1 cellular context compared by ENCODE assay signal in genomic region chr7:44982535-44982923, GRCh38.
A peak's percentile ranks its signal among the peaks of the same experiment; 100 is the strongest.
TF ChIP-seq lines count a peak whose summit lies in the region.

No MANE protein-coding gene starts in this region.

TF ChIP-seq in K562, 482 proteins besides CTCF, POLR2A, EP300 and RAD21 (continued from another document):
- TF ChIP-seq GABPB1 (CRISPR knock-in tag; IDR thresholded peaks at IDR 0.05) (no peak), GATAD2A (IDR thresholded peaks at IDR 0.05) (no peak), RBM15 (IDR thresholded peaks at IDR 0.05; ENCODE audit: insufficient read depth, low read length) (no peak), FUS (optimal IDR thresholded peaks at IDR 0.05; ENCODE audit: low read depth, low read length) (no peak), POLR2AphosphoS5 (IDR thresholded peaks at IDR 0.05; ENCODE audit: control insufficient read depth, insufficient read depth, low read depth, low read length) (0 out of 2 replicates have a peak, but pooled peaks have one; percentile 13), ZBTB26 (CRISPR knock-in tag; IDR thresholded peaks at IDR 0.05) (no peak), ZNF76 (CRISPR knock-in tag; IDR thresholded peaks at IDR 0.05; ENCODE audit: borderline replicate concordance) (no peak), HNRNPUL1 (IDR thresholded peaks at IDR 0.05; ENCODE audit: low read length) (no peak), CCNT2 (IDR thresholded peaks at IDR 0.05; ENCODE audit: borderline replicate concordance, extremely low read depth, insufficient read length, low read depth, low read length) (no peak), RCOR1 (IDR thresholded peaks at IDR 0.05; ENCODE audit: borderline replicate concordance in 1 of 2, low read depth in 2 of 2, low read length in 2 of 2) (no peak), MBD2 (IDR thresholded peaks at IDR 0.05; ENCODE audit: borderline replicate concordance, low read depth) (no peak), THAP7 (CRISPR knock-in tag; IDR thresholded peaks at IDR 0.05) (no peak), PML (IDR thresholded peaks at IDR 0.05; ENCODE audit: low read length) (no peak; the same call in 1 of the 2 replicates), SIRT6 (IDR thresholded peaks at IDR 0.05; ENCODE audit: low read depth, low read length) (no peak), RBFOX2 (IDR thresholded peaks at IDR 0.05; ENCODE audit: low read depth, low read length) (0 out of 2 replicates have a peak, but pooled peaks have one; percentile 12), IFI16 (CRISPR knock-in tag; IDR thresholded peaks at IDR 0.05) (no peak), ZNF140 (CRISPR knock-in tag; IDR thresholded peaks at IDR 0.05) (no peak), HSF4 (CRISPR knock-in tag; IDR thresholded peaks at IDR 0.05; ENCODE audit: borderline replicate concordance) (no peak), ZNF280A (IDR thresholded peaks at IDR 0.05; ENCODE audit: low read depth, partially characterized antibody) (no peak), ZNF695 (CRISPR knock-in tag; IDR thresholded peaks at IDR 0.05) (no peak), SRSF7 (optimal IDR thresholded peaks at IDR 0.05; ENCODE audit: low read depth, low read length) (no peak), ZNF197 (CRISPR knock-in tag; IDR thresholded peaks at IDR 0.05; ENCODE audit: low read depth) (no peak), ZFX (CRISPR knock-in tag; IDR thresholded peaks at IDR 0.05) (no peak), ZBTB33 (CRISPR knock-in tag; IDR thresholded peaks at IDR 0.05) (no peak), MED1 (CRISPR knock-in tag; IDR thresholded peaks at IDR 0.05; ENCODE audit: borderline replicate concordance) (no peak), RBM14 (IDR thresholded peaks at IDR 0.05; ENCODE audit: borderline replicate concordance, insufficient read depth, low read depth, low read length) (no peak), STAG1 (CRISPR knock-in tag; IDR thresholded peaks at IDR 0.05; ENCODE audit: borderline replicate concordance) (no peak), FIP1L1 (IDR thresholded peaks at IDR 0.05; ENCODE audit: low read depth, low read length, poor library complexity, severe bottlenecking) (no peak), SIN3A (IDR thresholded peaks at IDR 0.05; ENCODE audit: borderline replicate concordance in 2 of 2, control insufficient read depth in 1 of 2, low read depth in 2 of 2, low read length in 2 of 2) (0 out of 4 replicates have a peak, but pooled peaks of 1 of the 2 experiments have one; percentile 11), ZNF239 (CRISPR knock-in tag; IDR thresholded peaks at IDR 0.05) (no peak)
